1 cellular context compared by ENCODE assay signal in genomic region chr4:26860157-26860921, GRCh38.
TF ChIP-seq lines count a peak whose summit lies in the region.

TSS of gene STIM2 (plus strand) at chr4:26860841.

TF ChIP-seq in HEK293, 187 proteins besides CTCF, POLR2A, EP300 and RAD21 (continued from another document):
- TF ChIP-seq, protein P1, sequence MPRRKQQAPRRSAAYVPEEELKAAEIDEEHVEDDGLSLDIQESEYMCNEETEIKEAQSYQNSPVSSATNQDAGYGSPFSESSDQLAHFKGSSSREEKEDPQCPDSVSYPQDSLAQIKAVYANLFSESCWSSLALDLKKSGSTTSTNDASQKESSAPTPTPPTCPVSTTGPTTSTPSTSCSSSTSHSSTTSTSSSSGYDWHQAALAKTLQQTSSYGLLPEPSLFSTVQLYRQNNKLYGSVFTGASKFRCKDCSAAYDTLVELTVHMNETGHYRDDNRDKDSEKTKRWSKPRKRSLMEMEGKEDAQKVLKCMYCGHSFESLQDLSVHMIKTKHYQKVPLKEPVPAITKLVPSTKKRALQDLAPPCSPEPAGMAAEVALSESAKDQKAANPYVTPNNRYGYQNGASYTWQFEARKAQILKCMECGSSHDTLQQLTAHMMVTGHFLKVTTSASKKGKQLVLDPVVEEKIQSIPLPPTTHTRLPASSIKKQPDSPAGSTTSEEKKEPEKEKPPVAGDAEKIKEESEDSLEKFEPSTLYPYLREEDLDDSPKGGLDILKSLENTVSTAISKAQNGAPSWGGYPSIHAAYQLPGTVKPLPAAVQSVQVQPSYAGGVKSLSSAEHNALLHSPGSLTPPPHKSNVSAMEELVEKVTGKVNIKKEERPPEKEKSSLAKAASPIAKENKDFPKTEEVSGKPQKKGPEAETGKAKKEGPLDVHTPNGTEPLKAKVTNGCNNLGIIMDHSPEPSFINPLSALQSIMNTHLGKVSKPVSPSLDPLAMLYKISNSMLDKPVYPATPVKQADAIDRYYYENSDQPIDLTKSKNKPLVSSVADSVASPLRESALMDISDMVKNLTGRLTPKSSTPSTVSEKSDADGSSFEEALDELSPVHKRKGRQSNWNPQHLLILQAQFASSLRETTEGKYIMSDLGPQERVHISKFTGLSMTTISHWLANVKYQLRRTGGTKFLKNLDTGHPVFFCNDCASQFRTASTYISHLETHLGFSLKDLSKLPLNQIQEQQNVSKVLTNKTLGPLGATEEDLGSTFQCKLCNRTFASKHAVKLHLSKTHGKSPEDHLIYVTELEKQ (tag by site-specific recombination; IDR thresholded peaks at IDR 0.05; ENCODE audit: borderline replicate concordance): no peak
- no peak for TF ChIP-seq ZNF623 (tag by site-specific recombination; IDR thresholded peaks at IDR 0.05)
- TF ChIP-seq ZNF398 (tag by site-specific recombination; IDR thresholded peaks at IDR 0.05): peak; percentile 81
- TF ChIP-seq KLF10 (tag by site-specific recombination; IDR thresholded peaks at IDR 0.05): no peak
- TF ChIP-seq, protein P2, sequence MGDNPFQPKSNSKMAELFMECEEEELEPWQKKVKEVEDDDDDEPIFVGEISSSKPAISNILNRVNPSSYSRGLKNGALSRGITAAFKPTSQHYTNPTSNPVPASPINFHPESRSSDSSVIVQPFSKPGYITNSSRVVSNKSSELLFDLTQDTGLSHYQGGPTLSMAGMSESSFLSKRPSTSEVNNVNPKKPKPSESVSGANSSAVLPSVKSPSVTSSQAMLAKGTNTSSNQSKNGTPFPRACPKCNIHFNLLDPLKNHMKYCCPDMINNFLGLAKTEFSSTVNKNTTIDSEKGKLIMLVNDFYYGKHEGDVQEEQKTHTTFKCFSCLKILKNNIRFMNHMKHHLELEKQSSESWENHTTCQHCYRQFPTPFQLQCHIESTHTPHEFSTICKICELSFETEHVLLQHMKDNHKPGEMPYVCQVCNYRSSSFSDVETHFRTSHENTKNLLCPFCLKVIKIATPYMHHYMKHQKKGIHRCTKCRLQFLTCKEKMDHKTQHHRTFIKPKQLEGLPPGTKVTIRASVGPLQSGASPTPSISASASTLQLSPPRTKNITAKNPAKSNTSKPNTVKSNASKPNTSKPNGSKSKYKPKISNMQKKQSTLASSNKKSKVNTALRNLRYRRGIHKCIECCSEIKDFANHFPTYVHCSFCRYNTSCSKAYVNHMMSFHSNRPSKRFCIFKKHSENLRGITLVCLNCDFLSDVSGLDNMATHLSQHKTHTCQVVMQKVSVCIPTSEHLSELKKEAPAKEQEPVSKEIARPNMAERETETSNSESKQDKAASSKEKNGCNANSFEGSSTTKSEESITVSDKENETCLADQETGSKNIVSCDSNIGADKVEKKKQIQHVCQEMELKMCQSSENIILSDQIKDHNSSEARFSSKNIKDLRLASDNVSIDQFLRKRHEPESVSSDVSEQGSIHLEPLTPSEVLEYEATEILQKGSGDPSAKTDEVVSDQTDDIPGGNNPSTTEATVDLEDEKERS (tag by site-specific recombination; IDR thresholded peaks at IDR 0.05): no peak
- no peak for TF ChIP-seq ZNF211 (tag by site-specific recombination; IDR thresholded peaks at IDR 0.05; ENCODE audit: low read depth)
- TF ChIP-seq ZNF335 (tag by site-specific recombination; conservative IDR thresholded peaks at IDR 0.05): peak; percentile 16; the same call in 1 of the 2 replicates
- no peak for TF ChIP-seq FEZF1 (tag by site-specific recombination; IDR thresholded peaks at IDR 0.05)
- TF ChIP-seq ZNF416 (tag by site-specific recombination; IDR thresholded peaks at IDR 0.05): no peak
- TF ChIP-seq, protein P3, sequence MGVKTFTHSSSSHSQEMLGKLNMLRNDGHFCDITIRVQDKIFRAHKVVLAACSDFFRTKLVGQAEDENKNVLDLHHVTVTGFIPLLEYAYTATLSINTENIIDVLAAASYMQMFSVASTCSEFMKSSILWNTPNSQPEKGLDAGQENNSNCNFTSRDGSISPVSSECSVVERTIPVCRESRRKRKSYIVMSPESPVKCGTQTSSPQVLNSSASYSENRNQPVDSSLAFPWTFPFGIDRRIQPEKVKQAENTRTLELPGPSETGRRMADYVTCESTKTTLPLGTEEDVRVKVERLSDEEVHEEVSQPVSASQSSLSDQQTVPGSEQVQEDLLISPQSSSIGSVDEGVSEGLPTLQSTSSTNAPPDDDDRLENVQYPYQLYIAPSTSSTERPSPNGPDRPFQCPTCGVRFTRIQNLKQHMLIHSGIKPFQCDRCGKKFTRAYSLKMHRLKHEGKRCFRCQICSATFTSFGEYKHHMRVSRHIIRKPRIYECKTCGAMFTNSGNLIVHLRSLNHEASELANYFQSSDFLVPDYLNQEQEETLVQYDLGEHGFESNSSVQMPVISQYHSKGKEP (tag by site-specific recombination; IDR thresholded peaks at IDR 0.05): no peak
- TF ChIP-seq ZNF280C (tag by site-specific recombination; IDR thresholded peaks at IDR 0.05): no peak
